24 cellular contexts compared by ENCODE assay signal in the genomic region with DNA sequence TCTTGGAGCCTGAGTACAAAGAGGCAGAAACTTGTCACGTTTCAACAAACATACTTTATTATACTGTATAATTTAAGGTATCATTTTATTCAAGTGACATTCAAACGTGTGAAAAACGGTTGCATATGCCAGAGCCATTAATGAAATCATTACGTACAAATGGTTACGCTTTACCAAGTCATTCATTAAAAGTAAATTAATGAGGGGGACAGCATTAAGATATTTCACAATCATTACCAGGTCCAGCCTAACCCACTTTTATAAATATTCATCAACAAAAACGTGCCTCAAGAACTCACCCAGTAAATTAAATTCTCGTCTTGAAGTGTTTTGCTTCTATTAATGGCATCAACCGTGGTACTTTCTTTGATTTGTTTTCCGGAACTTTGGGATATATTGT.
DNase-seq lines count a peak whose midpoint lies in the region; ATAC-seq, FAIRE-seq and TF ChIP-seq lines count a peak whose summit lies in the region.
"Had no signal": no experiment of that assay in that cellular context is flagged by ENCODE, and none has a peak within 500 bp of the region (broad histone marks: within the 10 kb centered on the region; RNA-seq: fewer than 3 reads in every experiment).

No MANE protein-coding gene starts in this region.

- TF ChIP-seq EP300 in HepG2 (IDR thresholded peaks at IDR 0.05; ENCODE audit: low read depth in 2 of 2, low read length in 2 of 2): no peak
- TF ChIP-seq EP300 in HepG2 (CRISPR knock-in tag; IDR thresholded peaks at IDR 0.05; ENCODE audit: borderline replicate concordance): no peak
- TF ChIP-seq EP300 in K562 (IDR thresholded peaks at IDR 0.05; ENCODE audit: low read length): no peak
- TF ChIP-seq EP300 in sigmoid colon (IDR thresholded peaks at IDR 0.05): no peak

- H3K14ac ChIP-seq in IMR-90 (replicated peaks; ENCODE audit: low read depth, low read length): no peak overlapping the region

- H3K56ac ChIP-seq in IMR-90 (ENCODE audit: extremely low read depth, insufficient read depth, low read length): no peak overlapping the region

- H3K79me1 ChIP-seq in IMR-90 (ENCODE audit: low read depth in 1 of 2, low read length in 2 of 2): no peaks in the 10 kb centered on the region

- dilution Hi-C loops in IMR-90 (cut with HindIII; ENCODE audit: low sequenced_read_pairs, unreplicated experiment): no loop called here
- dilution Hi-C loops in endothelial cell of umbilical vein (cut with MboI; ENCODE audit: extremely low pct_ligation_motif_present, low sequenced_read_pairs): no loop called here

- no peak for TF ChIP-seq RAD21 in HepG2 (CRISPR knock-in tag; IDR thresholded peaks at IDR 0.05)
- TF ChIP-seq RAD21 in IMR-90 (IDR thresholded peaks at IDR 0.05; ENCODE audit: low read length): no peak
- no peak for TF ChIP-seq RAD21 in K562 (CRISPR knock-in tag; conservative IDR thresholded peaks at IDR 0.05 in 1 of 2, IDR thresholded peaks at IDR 0.05 in 1 of 2)

- 28% methylated on average over 9 of the region's 9 CpGs for WGBS in HepG2 (ENCODE audit: low lambda C conversion rate)
- 68% methylated on average over 9 of the region's 9 CpGs for WGBS in right lobe of liver (ENCODE audit: insufficient coverage, low coverage, low lambda C conversion rate, missing lambda C conversion rate)
- no CpG with 5 or more reads among the region's 9 CpGs for WGBS in IMR-90 (ENCODE audit: extremely low coverage in 2 of 2, insufficient read length in 1 of 2), 2 experiments
- under 1% methylated on average over 9 of the region's 9 CpGs for WGBS in K562 (ENCODE audit: insufficient coverage, low coverage, missing lambda C conversion rate)
- 73 to 86% methylated on average over 9 of the region's 9 CpGs for WGBS in sigmoid colon, 2 donors

- H4K8ac ChIP-seq in IMR-90 (ENCODE audit: low read depth in 2 of 2, low read length in 2 of 2): no peak overlapping the region

- H3K79me2 ChIP-seq in HepG2 (ENCODE audit: insufficient read depth, low read length): no peaks in the 10 kb centered on the region
- no peaks in the 10 kb centered on the region for H3K79me2 ChIP-seq in K562 (ENCODE audit: control insufficient read depth, insufficient read depth, low read length)
- H3K79me2 ChIP-seq in endothelial cell of umbilical vein (ENCODE audit: control insufficient read depth, insufficient read depth, low read length): no peaks in the 10 kb centered on the region

- DNase-seq in HepG2 (ENCODE audit: low spot score): no peak
- no peak for DNase-seq in right lobe of liver
- no peak for DNase-seq in IMR-90
- DNase-seq in K562 (ENCODE audit: extremely low read depth in 1 of 4, low spot score in 3 of 4): no peak
- no peak for DNase-seq in endothelial cell of umbilical vein (ENCODE audit: low read depth, low spot score)
- DNase-seq in sigmoid colon: no peak
- DNase-seq in NCI-H2081 (lab: John Stamatoyannopoulos, UW): no peak
- DNase-seq: 8988T; ACHN; C1 segment of cervical spinal cord; Caco-2; Calu3; CD4-positive, alpha-beta T cell; CD8-positive, alpha-beta T cell; DMS79 treated with DMSO at 0.1 percent for 48 hours; GF-D8 had no signal

- H3K23ac ChIP-seq in IMR-90 (ENCODE audit: low read depth, low read length): no peak overlapping the region

- H2BK120ac ChIP-seq in IMR-90 (ENCODE audit: low read depth, low read length): no peak overlapping the region

- H3K27ac ChIP-seq in HepG2 (ENCODE audit: extremely low read length, insufficient read depth, low read length) (no peak overlapping the region), right lobe of liver (no peak overlapping the region), IMR-90 (ENCODE audit: insufficient read depth, low read length) (no peak overlapping the region), K562 (ENCODE audit: extremely low read depth, low read depth, low read length) (no peak overlapping the region), endothelial cell of umbilical vein (ENCODE audit: insufficient read depth, low read depth, low read length) (peak overlapping the region; percentile 17), sigmoid colon (no peak overlapping the region)
- H3K27ac ChIP-seq: BLaER1 had no signal

- TF ChIP-seq POLR2A in HepG2 (IDR thresholded peaks at IDR 0.05; ENCODE audit: insufficient read depth in 1 of 2, low read depth in 2 of 2, low read length in 2 of 2) (no peak), right lobe of liver (IDR thresholded peaks at IDR 0.05) (no peak), IMR-90 (IDR thresholded peaks at IDR 0.05; ENCODE audit: low read depth, low read length) (no peak), K562 (conservative IDR thresholded peaks at IDR 0.05) (no peak), endothelial cell of umbilical vein (IDR thresholded peaks at IDR 0.05; ENCODE audit: low read depth, low read length) (no peak), sigmoid colon (IDR thresholded peaks at IDR 0.05) (no peak)

- H3K4me1 ChIP-seq in HepG2 (ENCODE audit: insufficient read depth, low read length): no peaks in the 10 kb centered on the region
- no peaks in the 10 kb centered on the region for H3K4me1 ChIP-seq in right lobe of liver
- no peaks in the 10 kb centered on the region for H3K4me1 ChIP-seq in IMR-90 (ENCODE audit: control insufficient read depth, insufficient read depth, low read length)
- no peaks in the 10 kb centered on the region for H3K4me1 ChIP-seq in K562 (replicated peaks in 1 of 2; ENCODE audit: control insufficient read depth in 2 of 2, insufficient read depth in 2 of 2, low read length in 2 of 2)
- H3K4me1 ChIP-seq in endothelial cell of umbilical vein (ENCODE audit: control insufficient read depth, extremely low read depth, insufficient read depth, low read length): peaks cover 16% of the 10 kb centered on the region
- H3K4me1 ChIP-seq in sigmoid colon: no peaks in the 10 kb centered on the region
- H3K4me1 ChIP-seq: BLaER1 had no signal

- TF ChIP-seq CTCF in HepG2 (CRISPR knock-in tag; IDR thresholded peaks at IDR 0.05): no peak
- TF ChIP-seq CTCF in right lobe of liver (IDR thresholded peaks at IDR 0.05): no peak
- TF ChIP-seq CTCF in IMR-90 (conservative IDR thresholded peaks at IDR 0.05; ENCODE audit: low read depth, low read length): no peak
- TF ChIP-seq CTCF in K562 (IDR thresholded peaks at IDR 0.05 in 2 of 3, conservative IDR thresholded peaks at IDR 0.05 in 1 of 3; ENCODE audit: insufficient read depth in 2 of 3, low read depth in 1 of 3, low read length in 3 of 3): no peak
- TF ChIP-seq CTCF in endothelial cell of umbilical vein (IDR thresholded peaks at IDR 0.05; ENCODE audit: extremely low read depth in 1 of 2, insufficient read depth in 1 of 2, low read depth in 1 of 2, low read length in 2 of 2): no peak
- TF ChIP-seq CTCF in sigmoid colon (IDR thresholded peaks at IDR 0.05): no peak

- H3K9me3 ChIP-seq in HepG2 (ENCODE audit: low read length): no peaks in the 10 kb centered on the region
- no peaks in the 10 kb centered on the region for H3K9me3 ChIP-seq in right lobe of liver
- H3K9me3 ChIP-seq in IMR-90 (ENCODE audit: control insufficient read depth, insufficient read depth, low read length): no peaks in the 10 kb centered on the region
- no peaks in the 10 kb centered on the region for H3K9me3 ChIP-seq in K562 (replicated peaks; ENCODE audit: control insufficient read depth, insufficient read depth, low read depth, low read length)
- H3K9me3 ChIP-seq in endothelial cell of umbilical vein (replicated peaks; ENCODE audit: control insufficient read depth, insufficient read depth, low read length): no peaks in the 10 kb centered on the region
- H3K9me3 ChIP-seq in sigmoid colon: no peaks in the 10 kb centered on the region
- H3K9me3 ChIP-seq: BE2C, BLaER1, Caco-2 had no signal

- H3K9ac ChIP-seq in HepG2 (ENCODE audit: insufficient read depth, low read depth, low read length) (no peak overlapping the region), IMR-90 (ENCODE audit: low read depth, low read length) (no peak overlapping the region), K562 (ENCODE audit: insufficient read depth in 1 of 2, low read depth in 2 of 2, low read length in 2 of 2) (no peak overlapping the region), endothelial cell of umbilical vein (replicated peaks; ENCODE audit: extremely low read depth, insufficient read depth, low read length) (no peak overlapping the region)
- H3K9ac ChIP-seq: BLaER1 had no signal

- H3K4me2 ChIP-seq in HepG2 (ENCODE audit: low read depth, low read length) (no peak overlapping the region), IMR-90 (ENCODE audit: low read depth, low read length) (no peak overlapping the region), K562 (ENCODE audit: insufficient read depth, low read length) (no peak overlapping the region), endothelial cell of umbilical vein (ENCODE audit: insufficient read depth, low read length) (peak overlapping the region; percentile 63)
- H3K4me2 ChIP-seq: BLaER1 had no signal

- no peak overlapping the region for H2AK9ac ChIP-seq in IMR-90 (replicated peaks; ENCODE audit: low read depth, low read length, poor library complexity)

- H4K20me1 ChIP-seq in HepG2 (ENCODE audit: insufficient read depth, low read length): no peaks in the 10 kb centered on the region
- H4K20me1 ChIP-seq in IMR-90 (ENCODE audit: insufficient read depth, low read length): no peaks in the 10 kb centered on the region
- no peaks in the 10 kb centered on the region for H4K20me1 ChIP-seq in K562 (replicated peaks; ENCODE audit: control insufficient read depth, insufficient read depth, low read length)
- no peaks in the 10 kb centered on the region for H4K20me1 ChIP-seq in endothelial cell of umbilical vein (replicated peaks; ENCODE audit: control insufficient read depth, extremely low read depth, insufficient read depth, low read length)
- H4K20me1 ChIP-seq: BLaER1 had no signal

- no peak overlapping the region for H2AK5ac ChIP-seq in IMR-90 (ENCODE audit: low read depth, low read length)

- no peak overlapping the region for H2BK5ac ChIP-seq in IMR-90 (ENCODE audit: low read depth, low read length, poor library complexity, severe bottlenecking)

- no peak overlapping the region for H3K4me3 ChIP-seq in HepG2 (replicated peaks in 1 of 3; ENCODE audit: insufficient read depth in 1 of 3, low read depth in 2 of 3, low read length in 3 of 3)
- H3K4me3 ChIP-seq in right lobe of liver: no peak overlapping the region
- H3K4me3 ChIP-seq in IMR-90 (ENCODE audit: insufficient read depth, low read depth, low read length): no peak overlapping the region
- no peak overlapping the region for H3K4me3 ChIP-seq in K562
- H3K4me3 ChIP-seq in endothelial cell of umbilical vein (replicated peaks in 1 of 3; ENCODE audit: insufficient read depth in 1 of 3, low read depth in 1 of 3, low read length in 3 of 3): no peak overlapping the region
- H3K4me3 ChIP-seq in sigmoid colon: no peak overlapping the region
- H3K4me3 ChIP-seq: BLaER1 had no signal

- H3K9me1 ChIP-seq in IMR-90 (ENCODE audit: insufficient read depth, low read length) (no peaks in the 10 kb centered on the region), K562 (ENCODE audit: control insufficient read depth, insufficient read depth, low read length) (no peaks in the 10 kb centered on the region), endothelial cell of umbilical vein (replicated peaks; ENCODE audit: control insufficient read depth, extremely low read depth, insufficient read depth, low read length) (peaks cover 3% of the 10 kb centered on the region)

- POLR2A ChIA-PET in HepG2 (lab: Yijun Ruan, JAX): no interaction called here
- POLR2A ChIA-PET in IMR-90 (lab: Charles Lee; ENCODE audit: unreplicated experiment): no interaction called here
- POLR2A ChIA-PET in K562 (lab: Yijun Ruan, JAX): no interaction called here
- POLR2A ChIA-PET in endothelial cell of umbilical vein (lab: Charles Lee): no interaction called here

- BruUV-seq in HepG2 (replicated peaks; lab: Mats Ljungman, UMichigan) (no TSS peak), IMR-90 (replicated peaks; lab: Mats Ljungman, UMichigan) (no TSS peak), K562 (replicated peaks; lab: Mats Ljungman, UMichigan) (no TSS peak), endothelial cell of umbilical vein (replicated peaks; lab: Mats Ljungman, UMichigan) (no TSS peak)

- no peak overlapping the region for H4K91ac ChIP-seq in IMR-90 (ENCODE audit: insufficient read depth, low read depth, low read length)

- H2AFZ ChIP-seq in HepG2 (ENCODE audit: low read length): no peak overlapping the region
- no peak overlapping the region for H2AFZ ChIP-seq in IMR-90 (replicated peaks; ENCODE audit: low read length, poor library complexity)
- H2AFZ ChIP-seq in K562 (ENCODE audit: low read depth, low read length): no peak overlapping the region
- no peak overlapping the region for H2AFZ ChIP-seq in endothelial cell of umbilical vein (ENCODE audit: low read depth, low read length)

- H2BK20ac ChIP-seq in IMR-90 (ENCODE audit: low read depth, low read length): no peak overlapping the region

- no peak for FAIRE-seq in HepG2 (lab: Jason Lieb, UNC)
- FAIRE-seq in K562 (lab: Jason Lieb, UNC): no peak
- FAIRE-seq in endothelial cell of umbilical vein (lab: Jason Lieb, UNC): no peak
- FAIRE-seq: A204.1, D721Med, G401.6, GM12891, GM19239 had no signal

- H3K27me3 ChIP-seq in HepG2 (ENCODE audit: control insufficient read depth in 1 of 2, insufficient read depth in 2 of 2, low read length in 2 of 2) (peaks cover 3 to 20% of the 10 kb centered on the region in 2 experiments; a peak in 4 of 5 replicates), right lobe of liver (no peaks in the 10 kb centered on the region), IMR-90 (ENCODE audit: control insufficient read depth, insufficient read depth, low read length) (no peaks in the 10 kb centered on the region; the same call in 1 of the 2 replicates), K562 (ENCODE audit: control insufficient read depth in 2 of 2, insufficient read depth in 2 of 2, low read length in 2 of 2) (peaks cover 7 to 41% of the 10 kb centered on the region in 2 experiments; a peak in 4 of 5 replicates), endothelial cell of umbilical vein (ENCODE audit: control insufficient read depth in 2 of 2, insufficient read depth in 2 of 2, low read length in 2 of 2) (no peaks in the 10 kb centered on the region), sigmoid colon (no peaks in the 10 kb centered on the region)
- H3K27me3 ChIP-seq: BE2C, BLaER1 had no signal

- in situ Hi-C loops in HepG2 (cut with HindIII; ENCODE audit: extremely low pct_ligation_motif_present, low pct_unique_long_range_greater_than_20kb): no loop called here
- in situ Hi-C loops in IMR-90 (cut with MboI; ENCODE audit: low sequenced_read_pairs): no loop called here
- in situ Hi-C loops in K562 (cut with MboI): no loop called here

- no peak overlapping the region for H4K5ac ChIP-seq in IMR-90 (ENCODE audit: low read depth, low read length)

- intact Hi-C loops in HepG2 (cut with micrococcal nuclease; ENCODE audit: unreplicated experiment) (no loop called here), right lobe of liver (cut with DNase I) (no loop called here), IMR-90 (cut with micrococcal nuclease) (no loop called here), K562 (cut with micrococcal nuclease) (no loop called here), endothelial cell of umbilical vein (cut with micrococcal nuclease) (no loop called here), sigmoid colon (cut with DNase I) (no loop called here)

- no peak overlapping the region for H3K18ac ChIP-seq in IMR-90 (ENCODE audit: low read depth, low read length)

- no peaks in the 10 kb centered on the region for H3K36me3 ChIP-seq in HepG2 (replicated peaks in 1 of 2; ENCODE audit: control insufficient read depth in 1 of 2, insufficient read depth in 2 of 2, low read length in 2 of 2)
- H3K36me3 ChIP-seq in right lobe of liver: no peaks in the 10 kb centered on the region
- H3K36me3 ChIP-seq in IMR-90 (ENCODE audit: control insufficient read depth, insufficient read depth, low read length): no peaks in the 10 kb centered on the region
- no peaks in the 10 kb centered on the region for H3K36me3 ChIP-seq in K562 (ENCODE audit: control insufficient read depth, insufficient read depth, low read length)
- no peaks in the 10 kb centered on the region for H3K36me3 ChIP-seq in endothelial cell of umbilical vein (ENCODE audit: control insufficient read depth in 2 of 2, extremely low read depth in 1 of 2, insufficient read depth in 2 of 2, low read length in 2 of 2)
- no peaks in the 10 kb centered on the region for H3K36me3 ChIP-seq in sigmoid colon
- H3K36me3 ChIP-seq: BE2C, BLaER1 had no signal

- ATAC-seq in HepG2 (no peak), right lobe of liver (no peak), IMR-90 (ENCODE audit: low read depth) (no peak), K562 (no peak), HG02642 (IDR thresholded peaks at IDR 0.05; ENCODE audit: poor library complexity, unreplicated experiment) (no peak)
- ATAC-seq: CD8-positive, alpha-beta T cell had no signal

- H3K4ac ChIP-seq in IMR-90 (ENCODE audit: low read depth, low read length): no peak overlapping the region

- H2BK15ac ChIP-seq in IMR-90 (ENCODE audit: low read depth, low read length): no peak overlapping the region

- CTCF ChIA-PET in HepG2 (lab: Yijun Ruan, JAX; ENCODE audit: low intra/inter-chr PET ratio, low total read pairs): no interaction called here
- CTCF ChIA-PET in IMR-90 (lab: Yijun Ruan, JAX): no interaction called here
- CTCF ChIA-PET in K562 (lab: Yijun Ruan, JAX; ENCODE audit: low intra/inter-chr PET ratio): no interaction called here
- CTCF ChIA-PET in endothelial cell of umbilical vein (lab: Charles Lee): no interaction called here
